ENCODE assay signal across 23 cellular contexts in the genomic region with DNA sequence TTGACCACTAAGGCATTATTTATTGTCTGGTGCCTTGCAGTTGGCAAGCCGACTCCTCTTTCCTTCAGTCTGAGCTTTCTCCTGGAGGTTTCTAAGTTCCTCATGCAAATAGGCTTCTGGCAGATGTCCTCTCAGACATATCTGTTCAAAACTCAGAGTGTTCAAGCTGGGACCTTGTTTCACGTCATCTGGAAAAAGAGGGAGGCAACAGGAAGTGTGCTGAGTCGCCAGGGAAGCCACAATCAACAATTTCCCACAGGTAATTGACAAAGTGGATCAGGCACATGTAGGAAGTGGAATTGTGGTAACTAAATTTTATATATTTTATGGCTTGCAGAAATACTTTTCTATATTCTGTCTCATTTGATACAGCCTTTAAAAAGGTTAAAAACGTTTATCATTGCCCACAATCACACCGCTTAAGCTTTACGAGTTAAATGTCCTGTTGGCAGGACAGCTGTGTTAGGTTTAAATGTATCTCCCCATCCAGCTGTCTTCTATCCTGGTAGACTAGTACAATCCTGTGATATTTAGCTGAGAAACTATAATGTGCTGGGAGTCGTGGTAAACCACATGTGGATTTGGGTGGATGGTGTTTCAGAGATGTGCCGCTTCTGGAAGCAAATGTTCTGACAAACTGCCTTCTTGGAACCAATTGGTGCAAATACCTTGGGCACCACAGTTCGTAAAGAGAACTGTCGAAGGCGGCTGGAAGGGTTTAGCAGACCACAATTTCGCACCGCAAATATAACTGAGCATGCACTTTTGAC. TPM values are rescaled to one million over a fixed set of nuclear protein-coding genes. Genes with fewer than 3 reads are reported as not detected.
DNase-seq lines count a peak whose midpoint lies in the region; FAIRE-seq and TF ChIP-seq lines count a peak whose summit lies in the region.
"Had no signal": no experiment of that assay in that cellular context is flagged by ENCODE, and none has a peak within 500 bp of the region (broad histone marks: within the 10 kb centered on the region; RNA-seq: fewer than 3 reads in every experiment).

No MANE protein-coding gene starts in this region.

- no peaks in the 10 kb centered on the region for H3K36me3 ChIP-seq in bronchial epithelial cell (ENCODE audit: control insufficient read depth, insufficient read depth, low read length)
- H3K36me3 ChIP-seq: esophagus squamous epithelium, gastrocnemius medialis, MG63, thoracic aorta had no signal

- DNase-seq in DMS 273 (lab: John Stamatoyannopoulos, UW; ENCODE audit: unreplicated experiment): peak; percentile 3
- DNase-seq in DMS 273 treated with DMSO at 0.1 percent for 48 hours (lab: John Stamatoyannopoulos, UW): no peak
- peak; percentile 12 for DNase-seq in NB4 (ENCODE audit: low read depth)
- DNase-seq in bronchial epithelial cell (ENCODE audit: low read depth): peak; percentile 50
- peak; percentile 48 for DNase-seq in skeletal muscle cell (ENCODE audit: low read depth)
- DNase-seq in NCI-H2029 treated with DMSO at 0.1 percent for 48 hours (lab: John Stamatoyannopoulos, UW): no peak
- no peak for DNase-seq in NCI-H2196 treated with DMSO at 0.1 percent for 48 hours (lab: John Stamatoyannopoulos, UW; ENCODE audit: unreplicated experiment)
- no peak for DNase-seq in NCI-H82 treated with DMSO at 0.1 percent for 48 hours (lab: John Stamatoyannopoulos, UW; ENCODE audit: unreplicated experiment)
- DNase-seq: activated CD4-positive, alpha-beta memory T cell treated with anti-CD3 and anti-CD28 coated beads, Interleukin-2, amount 10 ng/mL, durations not matched to agents 7 days and 5 days; activated CD4-positive, CD25-positive, alpha-beta regulatory T cell treated with anti-CD3 and anti-CD28 coated beads, Interleukin-2, amount 50 U/mL, for 72 hours; CD4-positive, alpha-beta memory T cell; cortex of kidney; esophagus squamous epithelium; gastrocnemius medialis; H7; left cardiac atrium; MG63; NCI-H1417 treated with DMSO at 0.1 percent for 48 hours; NCI-H510A; SIG-M5 had no signal

- no peak for FAIRE-seq in bronchial epithelial cell (lab: Jason Lieb, UNC)
- FAIRE-seq: RCC 7860, urothelium cell line had no signal

- no peak for TF ChIP-seq POLR2A in NB4 (IDR thresholded peaks at IDR 0.05; ENCODE audit: extremely low read depth, insufficient read length)

- TF ChIP-seq CTCF in NB4 (IDR thresholded peaks at IDR 0.05; ENCODE audit: low read depth, low read length) (no peak), bronchial epithelial cell (IDR thresholded peaks at IDR 0.05; ENCODE audit: insufficient read depth, low read length, severe bottlenecking) (no peak)

- H3K4me3 ChIP-seq in NB4 (ENCODE audit: low read depth, low read length): no peak overlapping the region
- H3K4me3 ChIP-seq in bronchial epithelial cell (ENCODE audit: low read depth, low read length): no peak overlapping the region
- no peak overlapping the region for H3K4me3 ChIP-seq in skeletal muscle cell (ENCODE audit: low read depth, low read length)
- H3K4me3 ChIP-seq: esophagus squamous epithelium, gastrocnemius medialis, MG63, thoracic aorta had no signal

- no peaks in the 10 kb centered on the region for H3K27me3 ChIP-seq in bronchial epithelial cell (ENCODE audit: control insufficient read depth, insufficient read depth, low read length)
- H3K27me3 ChIP-seq: esophagus squamous epithelium, gastrocnemius medialis, MG63 had no signal

RNA-seq across cellular contexts. Expression of a gene that starts 14.8 kb away (rescaled TPM):
- 3.7 and 11.8 TPM in 2 replicates for total RNA-seq in bronchial epithelial cell

RNA-seq across cellular contexts. Expression of a gene that starts 41.0 kb away (rescaled TPM):
- 1.1 and 1.2 TPM in 2 replicates for total RNA-seq in bronchial epithelial cell

Comparison
In these comparisons a context has a peak if more than half of its experiments do, and no peak if none do; other contexts are left out.
1. DNase-seq: peak in DMS 273 (single experiment), NB4 (single experiment), bronchial epithelial cell (single experiment) and skeletal muscle cell (single experiment); none in DMS 273 treated with DMSO at 0.1 percent for 48 hours (single experiment), NCI-H2029 treated with DMSO at 0.1 percent for 48 hours (single experiment), NCI-H2196 treated with DMSO at 0.1 percent for 48 hours (single experiment) and NCI-H82 treated with DMSO at 0.1 percent for 48 hours (single experiment).